In genomic region chr4:124903995-124904722, GRCh38 we compare ENCODE assay signal across 10 cellular contexts.
A peak's percentile ranks its signal among the peaks of the same experiment; 100 is the strongest.
DNase-seq lines count a peak whose midpoint lies in the region; TF ChIP-seq lines count a peak whose summit lies in the region.
"Had no signal": no experiment of that assay in that cellular context is flagged by ENCODE, and none has a peak within 500 bp of the region (broad histone marks: within the 10 kb centered on the region; RNA-seq: fewer than 3 reads in every experiment).

No MANE protein-coding gene starts in this region.

- BruUV-seq in MCF 10A (replicated peaks; lab: Mats Ljungman, UMichigan), result no TSS peak

- no peaks in the 10 kb centered on the region for H3K36me3 Mint-ChIP-seq in MCF 10A (ENCODE audit: insufficient read depth, unreplicated experiment)
- H3K36me3 Mint-ChIP-seq in activated naive CD4-positive, alpha-beta T cell treated with anti-CD3 and anti-CD28 coated beads, Interleukin-2, amount 10 ng/mL, durations not matched to agents 7 days and 5 days, result no peaks in the 10 kb centered on the region

- no peaks in the 10 kb centered on the region for H3K9me3 Mint-ChIP-seq in MCF 10A (ENCODE audit: unreplicated experiment)
- no peaks in the 10 kb centered on the region for H3K9me3 Mint-ChIP-seq in activated naive CD4-positive, alpha-beta T cell treated with anti-CD3 and anti-CD28 coated beads, Interleukin-2, amount 10 ng/mL, durations not matched to agents 7 days and 5 days
- H3K9me3 Mint-ChIP-seq: activated T-helper 2 cell treated with anti-CD3 and anti-CD28 coated beads, Interferon-gamma antibody, Interleukin-2, Interleukin-4, amounts not matched to agents 10 μg/mL and 5 μg/mL and 100 μg/mL, durations not matched to agents 14 hours and 24 hours and 36 hours; neural crest cell had no signal

- POLR2A ChIA-PET in MCF 10A (lab: Yijun Ruan, JAX), result interaction anchor here (0.6 to 2.1 kb wide), 12 partner anchors 8 to 339 kb away, joined by 3 to 15 read pairs (median 4); partner anchors contain the start of gene ANKRD50

- peaks cover 18% of the 10 kb centered on the region for H3K4me1 Mint-ChIP-seq in MCF 10A (ENCODE audit: insufficient read depth, unreplicated experiment)
- H3K4me1 Mint-ChIP-seq in activated naive CD4-positive, alpha-beta T cell treated with anti-CD3 and anti-CD28 coated beads, Interleukin-2, amount 10 ng/mL, durations not matched to agents 7 days and 5 days, result no peaks in the 10 kb centered on the region

- intact Hi-C loops in MCF 10A (cut with micrococcal nuclease), result loop anchor here (5.0 kb wide), 1 partner anchor 192 kb away; the partner anchor contains the start of gene ANKRD50

- TF ChIP-seq CTCF in MCF 10A (IDR thresholded peaks at IDR 0.05; ENCODE audit: unreplicated experiment), result no peak

- CTCF ChIA-PET in MCF 10A (lab: Yijun Ruan, JAX), result interaction anchor here (1.0 to 1.3 kb wide), 3 partner anchors 56 to 570 kb away, joined by 3 to 4 read pairs (median 3); no protein-coding TSS in a partner anchor
- CTCF ChIA-PET in activated naive CD4-positive, alpha-beta T cell treated with anti-CD3 and anti-CD28 coated beads, Interleukin-2, amount 10 ng/mL, durations not matched to agents 7 days and 5 days (lab: Charles Lee), result no interaction called here

- H3K27ac Mint-ChIP-seq in MCF 10A (ENCODE audit: low read depth, unreplicated experiment), result peak overlapping the region; percentile 92
- H3K27ac Mint-ChIP-seq in activated naive CD4-positive, alpha-beta T cell treated with anti-CD3 and anti-CD28 coated beads, Interleukin-2, amount 10 ng/mL, durations not matched to agents 7 days and 5 days, result no peak overlapping the region
- H3K27ac Mint-ChIP-seq: activated T-helper 2 cell treated with anti-CD3 and anti-CD28 coated beads, Interferon-gamma antibody, Interleukin-2, Interleukin-4, amounts not matched to agents 10 μg/mL and 5 μg/mL and 100 μg/mL, durations not matched to agents 14 hours and 24 hours and 36 hours had no signal

- H3K4me3 Mint-ChIP-seq in MCF 10A (ENCODE audit: unreplicated experiment), result peak overlapping the region; percentile 62
- no peak overlapping the region for H3K4me3 Mint-ChIP-seq in activated naive CD4-positive, alpha-beta T cell treated with anti-CD3 and anti-CD28 coated beads, Interleukin-2, amount 10 ng/mL, durations not matched to agents 7 days and 5 days
- H3K4me3 Mint-ChIP-seq: neural crest cell had no signal

- peak; percentile 44 for DNase-seq in AG08395 (ENCODE audit: low spot score)
- peak; percentile 66 for DNase-seq in NCI-H1105 treated with DMSO at 0.1 percent for 48 hours (lab: John Stamatoyannopoulos, UW)
- DNase-seq in MCF 10A (ENCODE audit: unreplicated experiment), result peak; percentile 84
- peak; percentile 56 to 74 for DNase-seq in lung microvascular endothelial cell (ENCODE audit: low read depth in 2 of 2)
- no peak for DNase-seq in activated naive CD4-positive, alpha-beta T cell treated with anti-CD3 and anti-CD28 coated beads, Interleukin-2, amount 10 ng/mL, durations not matched to agents 7 days and 5 days
- DNase-seq in SK-N-DZ (ENCODE audit: low spot score), result no peak
- no peak for DNase-seq in T-helper 2 cell
- no peak for DNase-seq in cerebellar cortex (ENCODE audit: low spot score)

- H3K27me3 Mint-ChIP-seq in MCF 10A (ENCODE audit: insufficient read depth, unreplicated experiment), result no peaks in the 10 kb centered on the region
- no peaks in the 10 kb centered on the region for H3K27me3 Mint-ChIP-seq in activated naive CD4-positive, alpha-beta T cell treated with anti-CD3 and anti-CD28 coated beads, Interleukin-2, amount 10 ng/mL, durations not matched to agents 7 days and 5 days

Comparison
In these comparisons a context has a peak if more than half of its experiments do, and no peak if none do; other contexts are left out.
1. DNase-seq: peak in AG08395 (single experiment), NCI-H1105 treated with DMSO at 0.1 percent for 48 hours (single experiment), MCF 10A (single experiment) and lung microvascular endothelial cell (2 of 2); none in activated naive CD4-positive, alpha-beta T cell treated with anti-CD3 and anti-CD28 coated beads, Interleukin-2, amount 10 ng/mL, durations not matched to agents 7 days and 5 days (single experiment), SK-N-DZ (single experiment), T-helper 2 cell (0 of 5) and cerebellar cortex (single experiment).